In the genomic region with DNA sequence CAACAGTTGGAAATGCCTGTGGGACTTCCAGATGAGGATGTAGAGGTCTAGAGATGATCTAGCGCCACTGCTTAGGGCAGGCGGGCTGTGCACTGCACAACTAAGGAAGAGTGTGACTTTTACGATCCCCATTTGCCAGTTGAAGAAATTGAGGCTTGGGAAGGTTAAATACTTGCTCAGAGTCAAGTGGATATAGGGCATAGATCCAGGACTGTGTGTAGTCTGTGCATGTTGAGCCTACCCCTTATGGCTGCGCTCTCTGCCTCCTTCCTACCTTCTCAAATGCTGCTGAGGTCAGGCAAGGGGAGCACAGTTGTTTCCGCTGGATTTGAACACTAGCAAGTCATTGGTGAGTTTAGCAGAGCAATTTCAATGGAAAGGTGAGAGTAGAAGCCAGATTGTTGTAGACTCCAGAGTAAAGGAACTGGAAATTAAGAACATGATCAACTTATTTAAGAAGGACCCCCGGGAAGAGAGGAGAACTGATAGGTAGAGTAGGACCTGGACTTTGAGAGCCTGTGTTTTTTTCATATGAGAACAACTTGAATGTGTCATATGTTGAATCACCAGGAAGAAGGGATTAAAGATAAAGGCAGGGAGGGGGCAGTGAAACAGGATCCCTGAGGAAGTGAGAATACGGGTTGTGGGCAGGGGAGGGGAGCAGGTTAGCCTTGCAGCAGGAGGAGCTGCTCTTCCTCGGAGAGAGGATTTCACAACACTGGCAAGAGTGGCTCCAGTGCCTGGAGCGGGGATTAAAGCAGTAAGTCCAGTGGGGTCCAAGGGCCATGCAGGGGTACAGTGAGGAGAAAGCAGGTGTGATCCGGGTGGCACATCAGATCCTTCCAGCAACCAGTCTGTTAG, we compare ENCODE assay signal across 1 cellular context.
TF ChIP-seq lines count a peak whose summit lies in the region.

No MANE protein-coding gene starts in this region.

TF ChIP-seq in H1, 55 proteins besides CTCF, POLR2A, EP300 and RAD21:
- TF ChIP-seq CHD1 (IDR thresholded peaks at IDR 0.05; ENCODE audit: low read depth, low read length), result no peak
- TF ChIP-seq YY1 (IDR thresholded peaks at IDR 0.05; ENCODE audit: low read depth, low read length), result no peak
- peak; percentile 34; the same call in 1 of the 2 replicates for TF ChIP-seq SUZ12 (IDR thresholded peaks at IDR 0.05; ENCODE audit: low read length)
- TF ChIP-seq EGR1 (IDR thresholded peaks at IDR 0.05; ENCODE audit: borderline replicate concordance, low read depth, low read length), result no peak
- TF ChIP-seq CEBPB (IDR thresholded peaks at IDR 0.05; ENCODE audit: low read depth, low read length), result peak; percentile 82
